In genomic region chr3:152826476-152826875, GRCh38 we compare ENCODE assay signal across 20 cellular contexts. TPM values are rescaled to one million over a fixed set of nuclear protein-coding genes. Genes with fewer than 3 reads are reported as not detected.
"Had no signal": no experiment of that assay in that cellular context is flagged by ENCODE, and none has a peak within 500 bp of the region (broad histone marks: within the 10 kb centered on the region; RNA-seq: fewer than 3 reads in every experiment).

No MANE protein-coding gene starts in this region.

- H3K9me3 ChIP-seq: esophagus muscularis mucosa, gastrocnemius medialis, heart right ventricle, mucosa of descending colon, neutrophil, psoas muscle, right lobe of liver, spleen had no signal

- DNase-seq: effector memory CD8-positive, alpha-beta T cell; gastrocnemius medialis; heart right ventricle; hypothalamus; kidney glomerular epithelial cell; mammary epithelial cell; mucosa of descending colon; naive thymus-derived CD8-positive, alpha-beta T cell; psoas muscle; retina; right lobe of liver; spleen; stimulated activated CD4-positive, alpha-beta T cell treated with anti-CD3 and anti-CD28 coated beads, Interleukin-15, amount 100 ng/mL, for 24 hours; stimulated activated CD4-positive, alpha-beta T cell treated with anti-CD3 and anti-CD28 coated beads, Interleukin-1b, Interleukin-23, amount 100 ng/mL, for 48 hours; stimulated activated CD4-positive, alpha-beta T cell treated with anti-CD3 and anti-CD28 coated beads, Interleukin-4, amount 100 ng/mL, for 24 hours; stimulated activated naive CD4-positive, alpha-beta T cell treated with Interleukin-2 at 50 U/mL for 16 hours; trophoblast cell had no signal

- H3K4me3 ChIP-seq: esophagus muscularis mucosa, gastrocnemius medialis, heart right ventricle, mucosa of descending colon, psoas muscle, right lobe of liver, spleen had no signal

- H3K27me3 ChIP-seq: esophagus muscularis mucosa, gastrocnemius medialis, heart right ventricle, neutrophil, right lobe of liver had no signal

- H3K4me1 ChIP-seq: esophagus muscularis mucosa, gastrocnemius medialis, psoas muscle, spleen had no signal

- H3K36me3 ChIP-seq: esophagus muscularis mucosa, gastrocnemius medialis, heart right ventricle, neutrophil, right lobe of liver, spleen had no signal

- H3K27ac ChIP-seq: epithelial cell of prostate, esophagus muscularis mucosa, gastrocnemius medialis, heart right ventricle, neutrophil, psoas muscle, right lobe of liver, spleen had no signal

- ATAC-seq: effector memory CD8-positive, alpha-beta T cell; gastrocnemius medialis; heart right ventricle; mucosa of descending colon; naive thymus-derived CD8-positive, alpha-beta T cell; psoas muscle; right lobe of liver had no signal

RNA-seq across cellular contexts. Expression of gene P2RY1, which starts 8.5 kb away (rescaled TPM):
- total RNA-seq: naive thymus-derived CD8-positive, alpha-beta T cell had no signal
- polyA plus RNA-seq: naive thymus-derived CD8-positive, alpha-beta T cell had no signal
